9 cellular contexts compared by ENCODE assay signal in genomic region chr2:112706170-112706664, GRCh38. TPM values are rescaled to one million over a fixed set of nuclear protein-coding genes. Genes with fewer than 3 reads are reported as not detected.
A peak's percentile ranks its signal among the peaks of the same experiment; 100 is the strongest.
DNase-seq lines count a peak whose midpoint lies in the region; ATAC-seq and TF ChIP-seq lines count a peak whose summit lies in the region.
"Had no signal": no experiment of that assay in that cellular context is flagged by ENCODE, and none has a peak within 500 bp of the region (broad histone marks: within the 10 kb centered on the region; RNA-seq: fewer than 3 reads in every experiment).

No MANE protein-coding gene starts in this region.

- no peak overlapping the region for H3K4me3 ChIP-seq in GM12864 (ENCODE audit: low read depth, low read length)
- no peak overlapping the region for H3K4me3 ChIP-seq in mesendoderm (ENCODE audit: low read length)
- no peak overlapping the region for H3K4me3 ChIP-seq in gastroesophageal sphincter
- H3K4me3 ChIP-seq in HAP-1, result no peak overlapping the region
- H3K4me3 ChIP-seq in H7 (ENCODE audit: insufficient read depth, low read depth, low read length), result no peak overlapping the region

- peaks cover 20% of the 10 kb centered on the region for H3K27me3 Mint-ChIP-seq in activated CD8-positive, alpha-beta T cell treated with anti-CD3 and anti-CD28 coated beads for 36 hours

- no peak overlapping the region for H3K23ac ChIP-seq in mesendoderm (ENCODE audit: low read length)

- CTCF ChIA-PET in activated CD8-positive, alpha-beta T cell treated with anti-CD3 and anti-CD28 coated beads for 36 hours (lab: Charles Lee), result interaction anchor here (0.9 to 5.5 kb wide), 8 partner anchors 14 to 179 kb away, joined by 3 to 35 read pairs (median 8); no protein-coding TSS in a partner anchor

- H3K27ac ChIP-seq in mesendoderm (ENCODE audit: low read depth, low read length), result no peak overlapping the region
- H3K27ac ChIP-seq in gastroesophageal sphincter, result no peak overlapping the region

- TF ChIP-seq EP300 in gastroesophageal sphincter (IDR thresholded peaks at IDR 0.05), result no peak

- intact Hi-C loops in activated CD8-positive, alpha-beta T cell treated with anti-CD3 and anti-CD28 coated beads for 36 hours (cut with micrococcal nuclease), result no loop called here

- no peak overlapping the region for H2BK15ac ChIP-seq in mesendoderm (replicated peaks; ENCODE audit: low read depth)

- H3K27me3 ChIP-seq in mesendoderm (ENCODE audit: insufficient read depth, low read length, poor library complexity), result no peaks in the 10 kb centered on the region
- H3K27me3 ChIP-seq in gastroesophageal sphincter, result peaks cover 4% of the 10 kb centered on the region
- peaks cover 17% of the 10 kb centered on the region for H3K27me3 ChIP-seq in HAP-1 (ENCODE audit: low read depth)
- no peaks in the 10 kb centered on the region for H3K27me3 ChIP-seq in H7 (ENCODE audit: control insufficient read depth, insufficient read depth, low read length)

- H4K8ac ChIP-seq in mesendoderm (ENCODE audit: low read depth, low read length), result no peak overlapping the region

- H4K5ac ChIP-seq in mesendoderm (ENCODE audit: low read length), result no peak overlapping the region

- H3K36me3 ChIP-seq in mesendoderm (ENCODE audit: control insufficient read depth, insufficient read depth, low read length) (no peaks in the 10 kb centered on the region), gastroesophageal sphincter (no peaks in the 10 kb centered on the region), HAP-1 (replicated peaks) (no peaks in the 10 kb centered on the region), H7 (replicated peaks; ENCODE audit: control insufficient read depth, insufficient read depth, low read length) (no peaks in the 10 kb centered on the region)

- TF ChIP-seq CTCF in GM12864 (IDR thresholded peaks at IDR 0.05; ENCODE audit: low read depth, low read length, missing control alignments), result no peak
- no peak for TF ChIP-seq CTCF in activated CD8-positive, alpha-beta T cell treated with anti-CD3 and anti-CD28 coated beads for 36 hours (IDR thresholded peaks at IDR 0.05)
- no peak for TF ChIP-seq CTCF in gastroesophageal sphincter (IDR thresholded peaks at IDR 0.05)

- in situ Hi-C loops in HAP-1 (cut with MboI; ENCODE audit: low sequenced_read_pairs), result no loop called here

- no peak overlapping the region for H2AK5ac ChIP-seq in mesendoderm (ENCODE audit: low read length)

- H2BK5ac ChIP-seq in mesendoderm (ENCODE audit: low read length), result no peak overlapping the region

- no peak overlapping the region for H3K27ac Mint-ChIP-seq in activated CD8-positive, alpha-beta T cell treated with anti-CD3 and anti-CD28 coated beads for 36 hours

- DNase-seq in GM12864 (ENCODE audit: low read depth), result peak; percentile 61
- DNase-seq in activated CD8-positive, alpha-beta T cell treated with anti-CD3 and anti-CD28 coated beads for 36 hours, result peak; percentile 89
- DNase-seq in mesendoderm, result peak; percentile 82
- no peak for DNase-seq in HAP-1 (ENCODE audit: low spot score in 2 of 2)
- DNase-seq in NCI-H1694 (lab: John Stamatoyannopoulos, UW), result no peak
- DNase-seq in H7, result no peak
- DNase-seq: dermis blood vessel endothelial cell had no signal

- peaks cover 28% of the 10 kb centered on the region for H3K4me1 Mint-ChIP-seq in activated CD8-positive, alpha-beta T cell treated with anti-CD3 and anti-CD28 coated beads for 36 hours (ENCODE audit: low read depth)

- TF ChIP-seq POLR2A in gastroesophageal sphincter (IDR thresholded peaks at IDR 0.05), result no peak

- ATAC-seq in HG03460 (IDR thresholded peaks at IDR 0.05; ENCODE audit: unreplicated experiment), result peak; percentile 40
- peak; percentile 96 for ATAC-seq in activated CD8-positive, alpha-beta T cell treated with anti-CD3 and anti-CD28 coated beads for 36 hours
- ATAC-seq in gastroesophageal sphincter, result no peak

- H2BK120ac ChIP-seq in mesendoderm (ENCODE audit: low read depth, low read length), result no peak overlapping the region

- H3K4me3 Mint-ChIP-seq in activated CD8-positive, alpha-beta T cell treated with anti-CD3 and anti-CD28 coated beads for 36 hours, result no peak overlapping the region

- H3K9me3 ChIP-seq in gastroesophageal sphincter (no peaks in the 10 kb centered on the region), HAP-1 (no peaks in the 10 kb centered on the region)

- H3K36me3 Mint-ChIP-seq in activated CD8-positive, alpha-beta T cell treated with anti-CD3 and anti-CD28 coated beads for 36 hours (ENCODE audit: low read depth), result no peaks in the 10 kb centered on the region

- H3K4me1 ChIP-seq in mesendoderm (ENCODE audit: control insufficient read depth, low read depth, low read length) (peaks cover 3% of the 10 kb centered on the region), gastroesophageal sphincter (no peaks in the 10 kb centered on the region), HAP-1 (no peaks in the 10 kb centered on the region)

- no peaks in the 10 kb centered on the region for H3K9me3 Mint-ChIP-seq in activated CD8-positive, alpha-beta T cell treated with anti-CD3 and anti-CD28 coated beads for 36 hours

- no CpG with 5 or more reads among the region's 5 CpGs for WGBS in mesendoderm (ENCODE audit: extremely low coverage, insufficient coverage, low lambda C conversion rate)
- 18 to 43% methylated on average over 2 to 4 of the region's 5 CpGs for WGBS in gastroesophageal sphincter (ENCODE audit: low coverage in 1 of 2), 2 donors

- H3K4ac ChIP-seq in mesendoderm (ENCODE audit: low read depth, low read length), result no peak overlapping the region

- H3K79me2 ChIP-seq in mesendoderm (ENCODE audit: control insufficient read depth, insufficient read depth, low read length), result no peaks in the 10 kb centered on the region

- no peak overlapping the region for H3K18ac ChIP-seq in mesendoderm (ENCODE audit: low read length)

- no peak overlapping the region for H3K56ac ChIP-seq in mesendoderm (ENCODE audit: low read length)

- no peak overlapping the region for H3K4me2 ChIP-seq in mesendoderm (ENCODE audit: low read length)

- H3K9ac ChIP-seq in mesendoderm (ENCODE audit: low read length), result no peak overlapping the region

- H3K79me1 ChIP-seq in mesendoderm (ENCODE audit: low read length), result no peaks in the 10 kb centered on the region

- POLR2A ChIA-PET in activated CD8-positive, alpha-beta T cell treated with anti-CD3 and anti-CD28 coated beads for 36 hours (lab: Charles Lee), result interaction anchor here (1.7 to 2.3 kb wide), 2 partner anchors 19 to 74 kb away, joined by 6 to 9 read pairs; no protein-coding TSS in a partner anchor

RNA-seq across cellular contexts. Expression of gene NT5DC4, which starts 14.6 kb away (rescaled TPM):
- not detected for total RNA-seq in activated CD8-positive, alpha-beta T cell treated with anti-CD3 and anti-CD28 coated beads for 36 hours
- not detected for polyA plus RNA-seq in mesendoderm (2013, experiment 1 of 2)
- 3.1 TPM for polyA plus RNA-seq in mesendoderm (2013, experiment 2 of 2)
- total RNA-seq in gastroesophageal sphincter, result under 1 TPM in 1 of 4 donors, not detected in 3; 0.27 TPM
- not detected in 2 replicates for total RNA-seq in H7 (2014; rRNA removed; shearing (Covaris generic))
- total RNA-seq: dermis blood vessel endothelial cell had no signal

RNA-seq across cellular contexts. Expression of gene CKAP2L, which starts 58.2 kb away (rescaled TPM):
- 10 to 100 TPM; 24.5 to 30.5 TPM for total RNA-seq in activated CD8-positive, alpha-beta T cell treated with anti-CD3 and anti-CD28 coated beads for 36 hours
- polyA plus RNA-seq in mesendoderm (2013, experiment 1 of 2), result 18.4 TPM
- 17.9 TPM for polyA plus RNA-seq in mesendoderm (2013, experiment 2 of 2)
- total RNA-seq in gastroesophageal sphincter, result 1 to 10 TPM in 1 of 4 donors, under 1 TPM in 1, not detected in 2; 0.50 to 1.8 TPM
- 14.9 and 24.8 TPM in 2 replicates for total RNA-seq in H7 (2014; rRNA removed; shearing (Covaris generic))

Comparison
In these comparisons a context has a peak if more than half of its experiments do, and no peak if none do; other contexts are left out.
1. DNase-seq: peak in GM12864 (single experiment), activated CD8-positive, alpha-beta T cell treated with anti-CD3 and anti-CD28 coated beads for 36 hours (single experiment) and mesendoderm (single experiment); none in HAP-1 (0 of 2), NCI-H1694 (single experiment) and H7 (single experiment).